In the genomic region with DNA sequence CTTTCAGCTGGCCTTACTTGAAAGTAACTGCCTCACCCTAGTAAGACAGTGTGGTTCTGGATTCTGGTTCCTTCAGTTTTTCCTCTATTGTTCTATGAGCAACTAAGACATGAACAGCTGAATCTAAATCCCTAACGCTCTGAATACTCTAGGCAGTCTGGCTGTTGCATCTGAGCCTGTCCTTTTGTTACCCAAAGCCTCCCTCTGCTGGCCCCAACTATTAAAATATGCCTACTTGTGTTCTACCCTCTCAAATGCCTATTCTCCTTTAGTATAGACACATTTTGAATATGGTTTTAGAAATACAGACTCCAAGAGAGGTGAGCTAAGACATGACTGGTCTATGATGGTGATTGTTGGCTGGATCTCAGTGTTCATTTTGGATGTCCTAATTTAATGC, we compare ENCODE assay signal across 12 cellular contexts.
DNase-seq lines count a peak whose midpoint lies in the region; ATAC-seq lines count a peak whose summit lies in the region.
"Had no signal": no experiment of that assay in that cellular context is flagged by ENCODE, and none has a peak within 500 bp of the region (broad histone marks: within the 10 kb centered on the region; RNA-seq: fewer than 3 reads in every experiment).

No MANE protein-coding gene starts in this region.

- ATAC-seq in left cardiac atrium (peak; percentile 55 to 71), HG03175 (IDR thresholded peaks at IDR 0.05; ENCODE audit: unreplicated experiment) (no peak)
- ATAC-seq: body of pancreas had no signal

- peak overlapping the region; percentile 19 for H3K27ac ChIP-seq in substantia nigra (ENCODE audit: low read depth, low read length, poor library complexity, severe bottlenecking)
- H3K27ac ChIP-seq: body of pancreas had no signal

- in situ Hi-C loops in SK-MEL-5 (cut with HindIII; ENCODE audit: low pct_unique_long_range_greater_than_20kb, low sequenced_read_pairs), result no loop called here

- intact Hi-C loops in left cardiac atrium (cut with DNase I), result no loop called here

- peak; percentile 4 to 18 (median 17) for DNase-seq in NCI-H1417 (lab: John Stamatoyannopoulos, UW)
- no peak for DNase-seq in NCI-H1417 treated with DMSO at 0.1 percent for 48 hours (lab: John Stamatoyannopoulos, UW)
- DNase-seq in SK-MEL-5 (ENCODE audit: low read depth, low spot score), result peak; percentile 30
- no peak for DNase-seq in left cardiac atrium
- peak in 36 of 49 donors; percentile 3 to 76 (median 26) for DNase-seq in substantia nigra (lab: John Stamatoyannopoulos, UW)
- no peak for DNase-seq in hepatic stellate cell (ENCODE audit: low spot score)
- DNase-seq in T1000 (lab: John Stamatoyannopoulos, UW), result no peak
- DNase-seq: activated B cell treated with CpG ODN at 0.5 μM for 24 hours; MG63; stimulated activated CD4-positive, alpha-beta T cell treated with anti-CD3 and anti-CD28 coated beads, Interleukin-12 subunit alpha, Interleukin-12 subunit beta, amount 100 ng/mL, for 4 hours had no signal

Comparison
In these comparisons a context has a peak if more than half of its experiments do, and no peak if none do; other contexts are left out.
1. DNase-seq: peak in NCI-H1417 (3 of 3), SK-MEL-5 (single experiment) and substantia nigra (36 of 49); none in NCI-H1417 treated with DMSO at 0.1 percent for 48 hours (single experiment), left cardiac atrium (single experiment), hepatic stellate cell (single experiment) and T1000 (single experiment).